1 cellular context compared by ENCODE assay signal in the genomic region with DNA sequence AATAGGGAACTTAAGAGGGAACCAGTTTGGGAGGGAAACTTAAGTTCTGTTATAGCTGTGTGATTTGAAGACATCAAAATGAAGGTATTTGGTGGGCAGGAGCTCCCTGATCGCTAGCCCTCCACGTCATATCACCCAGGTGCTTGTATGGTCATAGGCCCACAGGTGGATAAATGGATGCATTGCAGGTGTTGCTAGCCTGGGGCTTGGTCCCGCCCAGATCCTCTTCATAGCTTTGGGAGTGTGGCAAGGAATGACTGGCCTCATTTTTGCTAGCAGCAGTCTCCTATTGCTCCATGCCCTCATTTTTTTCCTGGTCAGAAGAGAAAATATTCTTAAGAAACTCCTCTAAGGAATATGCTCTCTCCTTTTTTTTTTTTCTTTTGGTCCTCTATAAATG.
TF ChIP-seq lines count a peak whose summit lies in the region.

No MANE protein-coding gene starts in this region.

TF ChIP-seq in WTC11, 78 proteins besides CTCF, POLR2A, EP300 and RAD21 (continued from another document):
- TF ChIP-seq, protein P1, sequence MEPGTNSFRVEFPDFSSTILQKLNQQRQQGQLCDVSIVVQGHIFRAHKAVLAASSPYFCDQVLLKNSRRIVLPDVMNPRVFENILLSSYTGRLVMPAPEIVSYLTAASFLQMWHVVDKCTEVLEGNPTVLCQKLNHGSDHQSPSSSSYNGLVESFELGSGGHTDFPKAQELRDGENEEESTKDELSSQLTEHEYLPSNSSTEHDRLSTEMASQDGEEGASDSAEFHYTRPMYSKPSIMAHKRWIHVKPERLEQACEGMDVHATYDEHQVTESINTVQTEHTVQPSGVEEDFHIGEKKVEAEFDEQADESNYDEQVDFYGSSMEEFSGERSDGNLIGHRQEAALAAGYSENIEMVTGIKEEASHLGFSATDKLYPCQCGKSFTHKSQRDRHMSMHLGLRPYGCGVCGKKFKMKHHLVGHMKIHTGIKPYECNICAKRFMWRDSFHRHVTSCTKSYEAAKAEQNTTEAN (CRISPR knock-in tag; IDR thresholded peaks at IDR 0.05) = no peak
- TF ChIP-seq AR (CRISPR knock-in tag; IDR thresholded peaks at IDR 0.05) (no peak), JAZF1 (CRISPR knock-in tag; IDR thresholded peaks at IDR 0.05) (no peak)
